Comparison of ENCODE assay signal across 9 cellular contexts in genomic region chr2:84947010-84947593, GRCh38. TPM values are rescaled to one million over a fixed set of nuclear protein-coding genes. Genes with fewer than 3 reads are reported as not detected.
DNase-seq lines count a peak whose midpoint lies in the region; ATAC-seq and TF ChIP-seq lines count a peak whose summit lies in the region.
"Had no signal": no experiment of that assay in that cellular context is flagged by ENCODE, and none has a peak within 500 bp of the region (broad histone marks: within the 10 kb centered on the region; RNA-seq: fewer than 3 reads in every experiment).

No MANE protein-coding gene starts in this region.

- H3K9me3 Mint-ChIP-seq in CD4-positive, CD25-positive, alpha-beta regulatory T cell, result no peaks in the 10 kb centered on the region
- H3K9me3 Mint-ChIP-seq in activated naive CD4-positive, alpha-beta T cell treated with anti-CD3 and anti-CD28 coated beads, Interleukin-2, amount 50 U/mL, for 72 hours, result peaks cover 0 to 6% of the 10 kb centered on the region in 2 donors

- H3K4me3 ChIP-seq in CD4-positive, CD25-positive, alpha-beta regulatory T cell (ENCODE audit: low read depth, low read length), result peak overlapping the region; percentile 78
- H3K4me3 ChIP-seq in HEK293 (ENCODE audit: low read depth, low read length), result no peak overlapping the region
- H3K4me3 ChIP-seq in mucosa of stomach (ENCODE audit: low read length), result no peak overlapping the region

- peak overlapping the region; percentile 80 for H3K27ac ChIP-seq in CD4-positive, CD25-positive, alpha-beta regulatory T cell (ENCODE audit: insufficient read depth, low read length, poor library complexity, severe bottlenecking)
- H3K27ac ChIP-seq in HEK293 (ENCODE audit: extremely low read depth, low read depth, low read length), result no peak overlapping the region

- H3K36me3 Mint-ChIP-seq in CD4-positive, CD25-positive, alpha-beta regulatory T cell, result no peaks in the 10 kb centered on the region
- peaks cover 12 to 29% of the 10 kb centered on the region in 2 donors for H3K36me3 Mint-ChIP-seq in activated naive CD4-positive, alpha-beta T cell treated with anti-CD3 and anti-CD28 coated beads, Interleukin-2, amount 50 U/mL, for 72 hours

- DNase-seq in CD4-positive, CD25-positive, alpha-beta regulatory T cell, result no peak
- no peak for DNase-seq in activated naive CD4-positive, alpha-beta T cell treated with anti-CD3 and anti-CD28 coated beads, Interleukin-2, amount 50 U/mL, for 72 hours (ENCODE audit: low spot score in 2 of 2)
- DNase-seq in NCI-H2196 treated with DMSO at 0.1 percent for 48 hours (lab: John Stamatoyannopoulos, UW; ENCODE audit: unreplicated experiment) (no peak), NCI-H1436 treated with DMSO at 0.1 percent for 48 hours (lab: John Stamatoyannopoulos, UW) (no peak), NK-92 (lab: John Stamatoyannopoulos, UW; ENCODE audit: unreplicated experiment) (no peak)
- DNase-seq: COR-L47, NCI-H1694 treated with DMSO at 0.1 percent for 48 hours had no signal

- H3K27me3 Mint-ChIP-seq in CD4-positive, CD25-positive, alpha-beta regulatory T cell, result no peaks in the 10 kb centered on the region

- no peaks in the 10 kb centered on the region for H3K9me3 ChIP-seq in CD4-positive, CD25-positive, alpha-beta regulatory T cell (ENCODE audit: control insufficient read depth in 2 of 2, low read length in 2 of 2)
- no peaks in the 10 kb centered on the region for H3K9me3 ChIP-seq in HEK293 (ENCODE audit: control insufficient read depth, insufficient read depth, low read depth, low read length)
- H3K9me3 ChIP-seq in mucosa of stomach (ENCODE audit: control insufficient read depth, low read length), result no peaks in the 10 kb centered on the region

- peak overlapping the region; percentile 42 for H3K9ac ChIP-seq in mucosa of stomach (ENCODE audit: low read length)

- no peaks in the 10 kb centered on the region for H3K27me3 ChIP-seq in CD4-positive, CD25-positive, alpha-beta regulatory T cell (ENCODE audit: control insufficient read depth, insufficient read depth, low read length)
- no peaks in the 10 kb centered on the region for H3K27me3 ChIP-seq in mucosa of stomach (ENCODE audit: control insufficient read depth, insufficient read depth, low read length)

- ATAC-seq in CD4-positive, CD25-positive, alpha-beta regulatory T cell (ENCODE audit: low read depth in 2 of 2), result no peak
- ATAC-seq in activated naive CD4-positive, alpha-beta T cell treated with anti-CD3 and anti-CD28 coated beads, Interleukin-2, amount 50 U/mL, for 72 hours, result no peak

- H3K4me1 ChIP-seq in CD4-positive, CD25-positive, alpha-beta regulatory T cell (ENCODE audit: control insufficient read depth, insufficient read depth, low read length, poor library complexity, severe bottlenecking), result peaks cover 18% of the 10 kb centered on the region
- H3K4me1 ChIP-seq in HEK293 (ENCODE audit: control insufficient read depth, insufficient read depth, low read length) (no peaks in the 10 kb centered on the region), mucosa of stomach (ENCODE audit: control insufficient read depth, insufficient read depth, low read length) (peaks cover 13% of the 10 kb centered on the region)

- peak overlapping the region; percentile 85 to 96 (median 94) for H3K27ac Mint-ChIP-seq in CD4-positive, CD25-positive, alpha-beta regulatory T cell
- peak overlapping the region; percentile 72 to 92 for H3K27ac Mint-ChIP-seq in activated naive CD4-positive, alpha-beta T cell treated with anti-CD3 and anti-CD28 coated beads, Interleukin-2, amount 50 U/mL, for 72 hours

- peak overlapping the region in 3 of 4 donors; percentile 46 to 76 (median 50) for H3K4me3 Mint-ChIP-seq in CD4-positive, CD25-positive, alpha-beta regulatory T cell

- TF ChIP-seq CTCF in HEK293 (tag by site-specific recombination; IDR thresholded peaks at IDR 0.05), result no peak

- H3K4me1 Mint-ChIP-seq in CD4-positive, CD25-positive, alpha-beta regulatory T cell, result peaks cover 10 to 35% (median 28%) of the 10 kb centered on the region in 4 donors

- CTCF ChIA-PET in HEK293 (lab: Yijun Ruan, JAX), result interaction anchor here (0.6 to 3.8 kb wide), 5 partner anchors 21 to 508 kb away, joined by 3 to 18 read pairs (median 4); no protein-coding TSS in a partner anchor

- POLR2A ChIA-PET in HEK293 (lab: Yijun Ruan, JAX), result interaction anchor here (1.0 to 1.7 kb wide), 7 partner anchors 11 to 41 kb away, joined by 3 to 9 read pairs (median 4); no protein-coding TSS in a partner anchor

- H3K36me3 ChIP-seq in CD4-positive, CD25-positive, alpha-beta regulatory T cell (ENCODE audit: control insufficient read depth, insufficient read depth, low read length), result peaks cover 3% of the 10 kb centered on the region
- no peaks in the 10 kb centered on the region for H3K36me3 ChIP-seq in HEK293 (ENCODE audit: control insufficient read depth in 2 of 2, insufficient read depth in 1 of 2, low read length in 2 of 2)
- no peaks in the 10 kb centered on the region for H3K36me3 ChIP-seq in mucosa of stomach (ENCODE audit: control insufficient read depth, insufficient read depth, low read length)

TF ChIP-seq in HEK293, 187 proteins besides CTCF, POLR2A, EP300 and RAD21:
- TF ChIP-seq ZBTB10 (tag by site-specific recombination; IDR thresholded peaks at IDR 0.05) (no peak), ZNF121 (tag by site-specific recombination; IDR thresholded peaks at IDR 0.05) (peak; percentile 70; the same call in 1 of the 2 replicates)

RNA-seq across cellular contexts. Expression of gene KCMF1, which starts 23.9 kb away (rescaled TPM):
- 80.0 TPM for total RNA-seq in CD4-positive, CD25-positive, alpha-beta regulatory T cell
- 10 to 100 TPM; 21.3 to 41.8 (median 28.5) TPM for polyA plus RNA-seq in CD4-positive, CD25-positive, alpha-beta regulatory T cell
- 100 to 1,000 TPM; 108 to 124 TPM for total RNA-seq in activated naive CD4-positive, alpha-beta T cell treated with anti-CD3 and anti-CD28 coated beads, Interleukin-2, amount 50 U/mL, for 72 hours

RNA-seq across cellular contexts. Expression of gene TMSB10, which starts 41.6 kb away (rescaled TPM):
- 2,468 TPM for total RNA-seq in CD4-positive, CD25-positive, alpha-beta regulatory T cell
- over 10,000 TPM in 1 of 4 donors, 1,000 to 10,000 TPM in 3; 7,086 to 10,693 (median 8,015) TPM for polyA plus RNA-seq in CD4-positive, CD25-positive, alpha-beta regulatory T cell
- total RNA-seq in activated naive CD4-positive, alpha-beta T cell treated with anti-CD3 and anti-CD28 coated beads, Interleukin-2, amount 50 U/mL, for 72 hours, result 1,000 to 10,000 TPM; 1,249 to 2,802 TPM
